Comparison of ENCODE assay signal across 8 cellular contexts in genomic region chr6:139219271-139219729, GRCh38.
DNase-seq lines count a peak whose midpoint lies in the region; ATAC-seq, FAIRE-seq and TF ChIP-seq lines count a peak whose summit lies in the region.

No MANE protein-coding gene starts in this region.

- H3K27ac Mint-ChIP-seq in astrocyte (ENCODE audit: unreplicated experiment) = peak overlapping the region; percentile 59

- peak; percentile 100 for ATAC-seq in GM18508 (IDR thresholded peaks at IDR 0.05; ENCODE audit: insufficient read depth, unreplicated experiment)
- ATAC-seq in HG02981 (IDR thresholded peaks at IDR 0.05; ENCODE audit: unreplicated experiment) = peak; percentile 100
- peak; percentile 98 to 99 for ATAC-seq in gastrocnemius medialis

- TF ChIP-seq CTCF in 22Rv1 (IDR thresholded peaks at IDR 0.05) (peak; percentile 90), astrocyte (IDR thresholded peaks at IDR 0.05; ENCODE audit: insufficient read depth, low read depth, low read length) (peak; percentile 74), gastrocnemius medialis (IDR thresholded peaks at IDR 0.05 in 4 of 5, conservative IDR thresholded peaks at IDR 0.05 in 1 of 5) (peak; percentile 73 to 90 (median 82))

- H3K4me3 ChIP-seq in astrocyte (ENCODE audit: insufficient read depth, low read depth, low read length) (peak overlapping the region; percentile 11), gastrocnemius medialis (peak overlapping the region in 1 of 4 donors; percentile 3)

- no peaks in the 10 kb centered on the region for H3K79me2 ChIP-seq in astrocyte (ENCODE audit: insufficient read depth, low read length)

- DNase-seq in NCI-H1930 (lab: John Stamatoyannopoulos, UW) (peak; percentile 11 to 13), T-helper 22 cell (ENCODE audit: low read depth) (peak; percentile 23), astrocyte (ENCODE audit: low read depth) (peak; percentile 94), hippocampal formation (lab: John Stamatoyannopoulos, UW) (peak; percentile 82 to 83), gastrocnemius medialis (peak; percentile 78 to 85)

- no peaks in the 10 kb centered on the region for H3K9me3 Mint-ChIP-seq in astrocyte (ENCODE audit: unreplicated experiment)

- no peaks in the 10 kb centered on the region for H3K9me3 ChIP-seq in astrocyte (ENCODE audit: insufficient read depth, low read depth, low read length)
- H3K9me3 ChIP-seq in gastrocnemius medialis = no peaks in the 10 kb centered on the region

- peak overlapping the region; percentile 37 for H3K9ac ChIP-seq in astrocyte (ENCODE audit: low read length)

- H3K4me1 ChIP-seq in astrocyte (ENCODE audit: insufficient read depth, low read length) (peaks cover 7% of the 10 kb centered on the region), gastrocnemius medialis (peaks cover 0 to 4% of the 10 kb centered on the region in 2 donors)

- intact Hi-C loops in gastrocnemius medialis (cut with DNase I; ENCODE audit: low total_unique reads) = loop anchor here (1.0 kb wide), 1 partner anchor 145 kb away; no protein-coding TSS in a partner anchor

- in situ Hi-C loops in gastrocnemius medialis (cut with MboI; ENCODE audit: low sequenced_read_pairs in 4 of 4) = no loop called here

- H3K27me3 ChIP-seq in astrocyte (ENCODE audit: insufficient read depth, low read length) (no peaks in the 10 kb centered on the region), gastrocnemius medialis (no peaks in the 10 kb centered on the region)

- no peaks in the 10 kb centered on the region for H4K20me1 ChIP-seq in astrocyte (ENCODE audit: insufficient read depth, low read length)

- peak in 1 of 2 donors; percentile 52 for TF ChIP-seq POLR2A in gastrocnemius medialis (IDR thresholded peaks at IDR 0.05)

- H3K4me3 Mint-ChIP-seq in astrocyte (ENCODE audit: unreplicated experiment) = peak overlapping the region; percentile 42

- H3K36me3 Mint-ChIP-seq in astrocyte (ENCODE audit: low read depth, unreplicated experiment) = no peaks in the 10 kb centered on the region

- H3K4me1 Mint-ChIP-seq in astrocyte (ENCODE audit: low read depth, unreplicated experiment) = peaks cover 3% of the 10 kb centered on the region

- peak overlapping the region; percentile 83 for H2AFZ ChIP-seq in astrocyte (ENCODE audit: low read depth, low read length)

- H3K36me3 ChIP-seq in astrocyte (ENCODE audit: insufficient read depth, low read length) = no peaks in the 10 kb centered on the region
- no peaks in the 10 kb centered on the region for H3K36me3 ChIP-seq in gastrocnemius medialis

- 0 out of 2 replicates have a peak overlapping the region, but pooled peaks have one; percentile 5 for H3K27ac ChIP-seq in 22Rv1
- no peak overlapping the region for H3K27ac ChIP-seq in astrocyte (ENCODE audit: low read depth, low read length)
- H3K27ac ChIP-seq in gastrocnemius medialis = peak overlapping the region; percentile 41 to 76 (median 70)

- FAIRE-seq in astrocyte (lab: Jason Lieb, UNC) = peak; percentile 88

- peak overlapping the region; percentile 61 for H3K4me2 ChIP-seq in astrocyte (ENCODE audit: low read length)

- no peaks in the 10 kb centered on the region for H3K27me3 Mint-ChIP-seq in astrocyte (ENCODE audit: low read depth, unreplicated experiment)

Comparison
In these comparisons a context has a peak if more than half of its experiments do, and no peak if none do; other contexts are left out.
1. DNase-seq: peak in every context shown above with its lines; median percentile 94 in astrocyte; 82 in hippocampal formation; 82 in gastrocnemius medialis; 23 in T-helper 22 cell; 12 in NCI-H1930.